Comparison of ENCODE assay signal across 2 cellular contexts in genomic region chr2:98294711-98295110, GRCh38.
TF ChIP-seq lines count a peak whose summit lies in the region.

No MANE protein-coding gene starts in this region.

TF ChIP-seq in GM23338, 12 proteins besides CTCF, POLR2A, EP300 and RAD21 (continued from another document):
- TF ChIP-seq REST (IDR thresholded peaks at IDR 0.05; ENCODE audit: unreplicated experiment) (no peak), ZNF114 (CRISPR knock-in tag; IDR thresholded peaks at IDR 0.05) (no peak), ZNF462 (CRISPR knock-in tag; IDR thresholded peaks at IDR 0.05) (no peak), CREB1 (CRISPR knock-in tag; IDR thresholded peaks at IDR 0.05; ENCODE audit: low read depth) (no peak), JUNB (IDR thresholded peaks at IDR 0.05; ENCODE audit: unreplicated experiment) (no peak)
TF ChIP-seq in GM23338: peak in this region for 0.

TF ChIP-seq in liver, 16 proteins besides CTCF, POLR2A, EP300 and RAD21 (continued from another document):
- TF ChIP-seq MAX (IDR thresholded peaks at IDR 0.05) (no peak), RXRA (IDR thresholded peaks at IDR 0.05) (no peak), HNF4A (conservative IDR thresholded peaks at IDR 0.05) (no peak), GABPA (IDR thresholded peaks at IDR 0.05 in 1 of 2, conservative IDR thresholded peaks at IDR 0.05 in 1 of 2) (no peak), EGR1 (IDR thresholded peaks at IDR 0.05; ENCODE audit: low read depth in 2 of 2) (no peak), SP1 (IDR thresholded peaks at IDR 0.05) (no peak), FOXA1 (IDR thresholded peaks at IDR 0.05) (no peak), ATF3 (IDR thresholded peaks at IDR 0.05) (no peak), FOXA2 (IDR thresholded peaks at IDR 0.05) (no peak)
TF ChIP-seq in liver: peak in this region for 0.
